Comparison of ENCODE assay signal across 40 cellular contexts in genomic region chr11:123920943-123921342, GRCh38. TPM values are rescaled to one million over a fixed set of nuclear protein-coding genes. Genes with fewer than 3 reads are reported as not detected.
"Had no signal": no experiment of that assay in that cellular context is flagged by ENCODE, and none has a peak within 500 bp of the region (broad histone marks: within the 10 kb centered on the region; RNA-seq: fewer than 3 reads in every experiment).

No MANE protein-coding gene starts in this region.

- H3K27ac ChIP-seq: adrenal gland, ascending aorta, body of pancreas, brain microvascular endothelial cell, breast epithelium, cardiac muscle cell had no signal

- ATAC-seq: activated naive CD4-positive, alpha-beta T cell treated with anti-CD3 and anti-CD28 coated beads, Interleukin-2, amount 50 U/mL, for 72 hours; activated naive CD8-positive, alpha-beta T cell treated with anti-CD3 and anti-CD28 coated beads, Interleukin-2, amount 50 U/mL, for 24 hours; activated T-cell treated with anti-CD3 and anti-CD28 coated beads, Interleukin-2, amount 50 U/mL, for 4 hours; activated T-cell treated with anti-CD3 and anti-CD28 coated beads, Interleukin-2, amount 50 U/mL, for 72 hours; activated T-helper 17 cell treated with anti-CD3 and anti-CD28 coated beads, Interleukin-2, amount 50 U/mL, for 72 hours; body of pancreas had no signal

- H3K27me3 ChIP-seq: adrenal gland, ascending aorta, body of pancreas, brain microvascular endothelial cell, breast epithelium, cardiac muscle cell had no signal

- FAIRE-seq: astrocyte, bronchial epithelial cell had no signal

- H3K36me3 ChIP-seq: adrenal gland, ascending aorta, brain microvascular endothelial cell, breast epithelium, cardiac muscle cell had no signal

- H3K4me3 ChIP-seq: adrenal gland, ascending aorta, body of pancreas, breast epithelium, cardiac muscle cell had no signal

- DNase-seq: activated effector memory CD4-positive, alpha-beta T cell treated with anti-CD3 and anti-CD28 coated beads, Interleukin-2, amount 50 U/mL, for 16 hours; activated effector memory CD4-positive, alpha-beta T cell treated with Interleukin-2 at 50 U/mL for 16 hours; activated gamma-delta T cell; activated gamma-delta T cell treated with Interleukin-2 at 50 U/mL for 16 hours; activated naive CD4-positive, alpha-beta T cell; activated naive CD4-positive, alpha-beta T cell treated with anti-CD3 and anti-CD28 coated beads for 36 hours; activated naive CD4-positive, alpha-beta T cell treated with anti-CD3 and anti-CD28 coated beads, Interleukin-2, amount 10 ng/mL, durations not matched to agents 7 days and 5 days; activated naive CD4-positive, alpha-beta T cell treated with anti-CD3 and anti-CD28 coated beads, Interleukin-2, amount 50 U/mL, for 16 hours; activated naive CD4-positive, alpha-beta T cell treated with Interleukin-2 at 50 U/mL for 16 hours; activated naive CD8-positive, alpha-beta T cell treated with anti-CD3 and anti-CD28 coated beads for 36 hours; activated naive CD8-positive, alpha-beta T cell treated with anti-CD3 and anti-CD28 coated beads, Interleukin-2, amount 10 ng/mL, durations not matched to agents 7 days and 5 days; activated naive CD8-positive, alpha-beta T cell treated with anti-CD3 and anti-CD28 coated beads, Interleukin-2, amount 50 U/mL, for 24 hours; activated T-cell treated with anti-CD3 and anti-CD28 coated beads, Interleukin-2, amount 50 U/mL, for 1 hour; activated T-cell treated with anti-CD3 and anti-CD28 coated beads, Interleukin-2, amount 50 U/mL, for 24 hours; activated T-cell treated with anti-CD3 and anti-CD28 coated beads, Interleukin-2, amount 50 U/mL, for 4 hours; activated T-cell treated with anti-CD3 and anti-CD28 coated beads, Interleukin-2, amount 50 U/mL, for 48 hours; activated T-cell treated with anti-CD3 and anti-CD28 coated beads, Interleukin-2, amount 50 U/mL, for 72 hours; amniotic stem cell; amygdala; anterior cingulate cortex; aorta; brain microvascular endothelial cell; caudate nucleus; central memory CD4-positive, alpha-beta T cell; cerebellar nuclear complex had no signal

- H3K4me1 ChIP-seq: ascending aorta, breast epithelium had no signal

- H3K9me3 ChIP-seq: adrenal gland, ascending aorta, body of pancreas, breast epithelium had no signal

RNA-seq across cellular contexts. Expression of gene OR4D5, which starts 18.5 kb away (rescaled TPM):
- total RNA-seq: activated naive CD4-positive, alpha-beta T cell treated with anti-CD3 and anti-CD28 coated beads for 36 hours; activated naive CD4-positive, alpha-beta T cell treated with anti-CD3 and anti-CD28 coated beads, Interleukin-2, amount 50 U/mL, for 72 hours; activated naive CD8-positive, alpha-beta T cell treated with anti-CD3 and anti-CD28 coated beads for 36 hours; activated naive CD8-positive, alpha-beta T cell treated with anti-CD3 and anti-CD28 coated beads, Interleukin-2, amount 10 ng/mL, durations not matched to agents 7 days and 5 days; activated T-cell treated with anti-CD3 and anti-CD28 coated beads, Interleukin-2, amount 50 U/mL, for 4 hours; activated T-cell treated with anti-CD3 and anti-CD28 coated beads, Interleukin-2, amount 50 U/mL, for 72 hours; activated T-helper 1 cell treated with anti-CD3 and anti-CD28 coated beads, Interleukin-12 subunit alpha, Interleukin-12 subunit beta, Interleukin-2, Interleukin-4 antibody, amounts not matched to agents 30 ng/mL and 10 ng/mL and 1 ng/mL, durations not matched to agents 14 hours and 24 hours and 36 hours; activated T-helper 17 cell treated with anti-CD3 and anti-CD28 coated beads, Interleukin-2, amount 50 U/mL, for 72 hours; activated T-helper 2 cell treated with anti-CD3 and anti-CD28 coated beads, Interferon-gamma antibody, Interleukin-2, Interleukin-4, amounts not matched to agents 10 μg/mL and 5 μg/mL and 100 μg/mL, durations not matched to agents 14 hours and 24 hours and 36 hours; adrenal gland; aorta; ascending aorta; astrocyte; breast epithelium; bronchial epithelial cell; cardiac septum; cerebellum; chondrocyte had no signal
- polyA plus RNA-seq: adipose tissue, adrenal gland, aorta, cardiac muscle cell had no signal

RNA-seq across cellular contexts. Expression of gene OR8D4, which starts 19.0 kb away (rescaled TPM):
- total RNA-seq: activated naive CD4-positive, alpha-beta T cell treated with anti-CD3 and anti-CD28 coated beads for 36 hours; activated naive CD4-positive, alpha-beta T cell treated with anti-CD3 and anti-CD28 coated beads, Interleukin-2, amount 50 U/mL, for 72 hours; activated naive CD8-positive, alpha-beta T cell treated with anti-CD3 and anti-CD28 coated beads for 36 hours; activated naive CD8-positive, alpha-beta T cell treated with anti-CD3 and anti-CD28 coated beads, Interleukin-2, amount 10 ng/mL, durations not matched to agents 7 days and 5 days; activated T-cell treated with anti-CD3 and anti-CD28 coated beads, Interleukin-2, amount 50 U/mL, for 4 hours; activated T-cell treated with anti-CD3 and anti-CD28 coated beads, Interleukin-2, amount 50 U/mL, for 72 hours; activated T-helper 1 cell treated with anti-CD3 and anti-CD28 coated beads, Interleukin-12 subunit alpha, Interleukin-12 subunit beta, Interleukin-2, Interleukin-4 antibody, amounts not matched to agents 30 ng/mL and 10 ng/mL and 1 ng/mL, durations not matched to agents 14 hours and 24 hours and 36 hours; activated T-helper 17 cell treated with anti-CD3 and anti-CD28 coated beads, Interleukin-2, amount 50 U/mL, for 72 hours; activated T-helper 2 cell treated with anti-CD3 and anti-CD28 coated beads, Interferon-gamma antibody, Interleukin-2, Interleukin-4, amounts not matched to agents 10 μg/mL and 5 μg/mL and 100 μg/mL, durations not matched to agents 14 hours and 24 hours and 36 hours; adrenal gland; aorta; ascending aorta; astrocyte; breast epithelium; bronchial epithelial cell; cardiac muscle cell; cardiac septum; chondrocyte had no signal
- polyA plus RNA-seq: adipose tissue, adrenal gland, aorta, cardiac muscle cell had no signal

RNA-seq across cellular contexts. Expression of gene OR6T1, which starts 22.7 kb away (rescaled TPM):
- total RNA-seq: activated naive CD4-positive, alpha-beta T cell treated with anti-CD3 and anti-CD28 coated beads for 36 hours; activated naive CD4-positive, alpha-beta T cell treated with anti-CD3 and anti-CD28 coated beads, Interleukin-2, amount 50 U/mL, for 72 hours; activated naive CD8-positive, alpha-beta T cell treated with anti-CD3 and anti-CD28 coated beads for 36 hours; activated naive CD8-positive, alpha-beta T cell treated with anti-CD3 and anti-CD28 coated beads, Interleukin-2, amount 10 ng/mL, durations not matched to agents 7 days and 5 days; activated T-cell treated with anti-CD3 and anti-CD28 coated beads, Interleukin-2, amount 50 U/mL, for 4 hours; activated T-cell treated with anti-CD3 and anti-CD28 coated beads, Interleukin-2, amount 50 U/mL, for 72 hours; activated T-helper 1 cell treated with anti-CD3 and anti-CD28 coated beads, Interleukin-12 subunit alpha, Interleukin-12 subunit beta, Interleukin-2, Interleukin-4 antibody, amounts not matched to agents 30 ng/mL and 10 ng/mL and 1 ng/mL, durations not matched to agents 14 hours and 24 hours and 36 hours; activated T-helper 17 cell treated with anti-CD3 and anti-CD28 coated beads, Interleukin-2, amount 50 U/mL, for 72 hours; activated T-helper 2 cell treated with anti-CD3 and anti-CD28 coated beads, Interferon-gamma antibody, Interleukin-2, Interleukin-4, amounts not matched to agents 10 μg/mL and 5 μg/mL and 100 μg/mL, durations not matched to agents 14 hours and 24 hours and 36 hours; adrenal gland; aorta; ascending aorta; astrocyte; body of pancreas; breast epithelium; bronchial epithelial cell; cardiac muscle cell; cardiac septum; cerebellum; chondrocyte had no signal
- polyA plus RNA-seq: adipose tissue, adrenal gland, aorta, cardiac muscle cell had no signal

RNA-seq across cellular contexts. Expression of gene TMEM225, which starts 35.5 kb away (rescaled TPM):
- total RNA-seq: activated naive CD4-positive, alpha-beta T cell treated with anti-CD3 and anti-CD28 coated beads for 36 hours; activated naive CD4-positive, alpha-beta T cell treated with anti-CD3 and anti-CD28 coated beads, Interleukin-2, amount 50 U/mL, for 72 hours; activated naive CD8-positive, alpha-beta T cell treated with anti-CD3 and anti-CD28 coated beads for 36 hours; activated naive CD8-positive, alpha-beta T cell treated with anti-CD3 and anti-CD28 coated beads, Interleukin-2, amount 10 ng/mL, durations not matched to agents 7 days and 5 days; activated T-cell treated with anti-CD3 and anti-CD28 coated beads, Interleukin-2, amount 50 U/mL, for 4 hours; activated T-cell treated with anti-CD3 and anti-CD28 coated beads, Interleukin-2, amount 50 U/mL, for 72 hours; activated T-helper 1 cell treated with anti-CD3 and anti-CD28 coated beads, Interleukin-12 subunit alpha, Interleukin-12 subunit beta, Interleukin-2, Interleukin-4 antibody, amounts not matched to agents 30 ng/mL and 10 ng/mL and 1 ng/mL, durations not matched to agents 14 hours and 24 hours and 36 hours; activated T-helper 17 cell treated with anti-CD3 and anti-CD28 coated beads, Interleukin-2, amount 50 U/mL, for 72 hours; activated T-helper 2 cell treated with anti-CD3 and anti-CD28 coated beads, Interferon-gamma antibody, Interleukin-2, Interleukin-4, amounts not matched to agents 10 μg/mL and 5 μg/mL and 100 μg/mL, durations not matched to agents 14 hours and 24 hours and 36 hours; adrenal gland; aorta; ascending aorta; astrocyte; body of pancreas; breast epithelium; bronchial epithelial cell; cardiac muscle cell; cardiac septum; cerebellum; chondrocyte had no signal
- polyA plus RNA-seq: adipose tissue, adrenal gland, aorta, cardiac muscle cell had no signal

RNA-seq across cellular contexts. Expression of gene OR10S1, which starts 56.6 kb away (rescaled TPM):
- total RNA-seq: activated naive CD4-positive, alpha-beta T cell treated with anti-CD3 and anti-CD28 coated beads for 36 hours; activated naive CD4-positive, alpha-beta T cell treated with anti-CD3 and anti-CD28 coated beads, Interleukin-2, amount 50 U/mL, for 72 hours; activated naive CD8-positive, alpha-beta T cell treated with anti-CD3 and anti-CD28 coated beads for 36 hours; activated naive CD8-positive, alpha-beta T cell treated with anti-CD3 and anti-CD28 coated beads, Interleukin-2, amount 10 ng/mL, durations not matched to agents 7 days and 5 days; activated T-cell treated with anti-CD3 and anti-CD28 coated beads, Interleukin-2, amount 50 U/mL, for 4 hours; activated T-cell treated with anti-CD3 and anti-CD28 coated beads, Interleukin-2, amount 50 U/mL, for 72 hours; activated T-helper 1 cell treated with anti-CD3 and anti-CD28 coated beads, Interleukin-12 subunit alpha, Interleukin-12 subunit beta, Interleukin-2, Interleukin-4 antibody, amounts not matched to agents 30 ng/mL and 10 ng/mL and 1 ng/mL, durations not matched to agents 14 hours and 24 hours and 36 hours; activated T-helper 17 cell treated with anti-CD3 and anti-CD28 coated beads, Interleukin-2, amount 50 U/mL, for 72 hours; activated T-helper 2 cell treated with anti-CD3 and anti-CD28 coated beads, Interferon-gamma antibody, Interleukin-2, Interleukin-4, amounts not matched to agents 10 μg/mL and 5 μg/mL and 100 μg/mL, durations not matched to agents 14 hours and 24 hours and 36 hours; adrenal gland; aorta; ascending aorta; astrocyte; body of pancreas; breast epithelium; bronchial epithelial cell; cardiac muscle cell; cardiac septum; cerebellum; chondrocyte had no signal
- polyA plus RNA-seq: adipose tissue, adrenal gland, aorta, cardiac muscle cell had no signal
